30 cellular contexts compared by ENCODE assay signal in the genomic region with DNA sequence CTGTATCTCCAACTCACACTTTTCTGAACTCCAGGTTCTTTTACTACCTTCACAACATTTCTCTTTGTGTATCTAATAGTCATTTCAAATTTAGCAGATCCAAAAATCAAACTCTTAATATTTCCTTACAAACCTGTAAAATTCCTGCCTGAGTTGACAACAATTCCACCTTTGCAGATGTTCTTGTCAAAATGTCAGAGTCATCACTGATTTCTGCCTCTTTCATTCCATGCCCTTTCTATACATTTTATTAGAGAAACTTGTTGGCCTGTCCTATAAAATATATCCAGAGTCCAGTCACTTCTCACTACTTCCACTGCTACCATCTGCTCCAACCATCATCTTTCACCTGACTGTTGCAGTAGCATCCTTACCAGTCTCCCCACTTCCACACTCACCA.
"Had no signal": no experiment of that assay in that cellular context is flagged by ENCODE, and none has a peak within 500 bp of the region (broad histone marks: within the 10 kb centered on the region; RNA-seq: fewer than 3 reads in every experiment).

No MANE protein-coding gene starts in this region.

- H3K4me3 ChIP-seq: left lung, lower lobe of right lung, ovary, right atrium auricular region, right lobe of liver, smooth muscle cell, suprapubic skin, thoracic aorta, tibial artery, upper lobe of right lung had no signal

- H3K27me3 ChIP-seq: left lung, ovary, right atrium auricular region, right lobe of liver, suprapubic skin, tibial artery, upper lobe of right lung had no signal

- H3K36me3 ChIP-seq: left lung, lower lobe of right lung, ovary, right atrium auricular region, right lobe of liver, suprapubic skin, thoracic aorta, tibial artery, upper lobe of right lung had no signal

- H3K9me3 Mint-ChIP-seq: natural killer cell; stimulated activated naive CD8-positive, alpha-beta T cell treated with anti-CD3 and anti-CD28 coated beads, Interleukin-15, Interleukin-2, amounts not matched to agents 100 ng/mL and 50 ng/mL, for 24 hours had no signal

- H3K27ac Mint-ChIP-seq: immature natural killer cell; mesothelial cell of epicardium; naive B cell; natural killer cell; progenitor cell of endocrine pancreas; stimulated activated naive CD8-positive, alpha-beta T cell treated with anti-CD3 and anti-CD28 coated beads, Interleukin-15, Interleukin-2, amounts not matched to agents 100 ng/mL and 50 ng/mL, for 24 hours had no signal

- ATAC-seq: left colon, left lung, lower lobe of right lung, natural killer cell, right lobe of liver, upper lobe of right lung had no signal

- H3K4me2 ChIP-seq: smooth muscle cell had no signal

- H3K27ac ChIP-seq: left lung, lower lobe of right lung, ovary, right lobe of liver, suprapubic skin, thoracic aorta, tibial artery, upper lobe of right lung had no signal

- FAIRE-seq: islet of Langerhans, kidney, urothelium cell line had no signal

- DNase-seq: hypothalamus; immature natural killer cell; kidney; left colon; left lung; lower lobe of right lung; mammary epithelial cell; mesenchymal stem cell; naive B cell; natural killer cell; nephron progenitor cell; ovary; right lobe of liver; stimulated activated CD4-positive, alpha-beta T cell treated with anti-CD3 and anti-CD28 coated beads, Interleukin-1b, Interleukin-23, amount 100 ng/mL, for 48 hours; stimulated activated CD4-positive, alpha-beta T cell treated with anti-CD3 and anti-CD28 coated beads, Interleukin-2, amount 100 ng/mL, for 48 hours; stimulated activated CD4-positive, alpha-beta T cell treated with anti-CD3 and anti-CD28 coated beads, Interleukin-4, amount 100 ng/mL, for 4 hours; stimulated activated CD8-positive, alpha-beta memory T cell treated with anti-CD3 and anti-CD28 coated beads, Interleukin-4, amount 100 ng/mL, for 48 hours; stimulated activated naive CD4-positive, alpha-beta T cell; tibial artery; trophoblast cell; upper lobe of right lung had no signal

- H3K4me1 ChIP-seq: left lung, lower lobe of right lung, right lobe of liver, suprapubic skin, tibial artery, upper lobe of right lung had no signal

- H3K4me3 Mint-ChIP-seq: immature natural killer cell; mesothelial cell of epicardium; naive B cell; natural killer cell; nephron progenitor cell; stimulated activated naive CD8-positive, alpha-beta T cell treated with anti-CD3 and anti-CD28 coated beads, Interleukin-15, Interleukin-2, amounts not matched to agents 100 ng/mL and 50 ng/mL, for 24 hours had no signal

- H3K4me1 Mint-ChIP-seq: immature natural killer cell, mesothelial cell of epicardium, naive B cell, natural killer cell had no signal

- H3K36me3 Mint-ChIP-seq: mesothelial cell of epicardium, naive B cell, natural killer cell had no signal

- H3K27me3 Mint-ChIP-seq: naive B cell; stimulated activated naive CD8-positive, alpha-beta T cell treated with anti-CD3 and anti-CD28 coated beads, Interleukin-15, Interleukin-2, amounts not matched to agents 100 ng/mL and 50 ng/mL, for 24 hours had no signal
